In genomic region chr7:73909051-73909941, GRCh38 we compare ENCODE assay signal across 14 cellular contexts. TPM values are rescaled to one million over a fixed set of nuclear protein-coding genes. Genes with fewer than 3 reads are reported as not detected.
DNase-seq lines count a peak whose midpoint lies in the region; ATAC-seq lines count a peak whose summit lies in the region.
"Had no signal": no experiment of that assay in that cellular context is flagged by ENCODE, and none has a peak within 500 bp of the region (broad histone marks: within the 10 kb centered on the region; RNA-seq: fewer than 3 reads in every experiment).

No MANE protein-coding gene starts in this region.

- no peaks in the 10 kb centered on the region for H3K36me3 Mint-ChIP-seq in naive thymus-derived CD4-positive, alpha-beta T cell
- no peaks in the 10 kb centered on the region for H3K36me3 Mint-ChIP-seq in activated CD4-positive, alpha-beta T cell treated with anti-CD3 and anti-CD28 coated beads, Interleukin-2, amount 10 ng/mL, durations not matched to agents 24 days and 14 days (ENCODE audit: low read depth)
- no peaks in the 10 kb centered on the region for H3K36me3 Mint-ChIP-seq in CD4-positive, alpha-beta memory T cell
- H3K36me3 Mint-ChIP-seq in activated CD8-positive, alpha-beta T cell treated with anti-CD3 and anti-CD28 coated beads, Interleukin-2, amount 10 ng/mL, durations not matched to agents 7 days and 5 days (ENCODE audit: low read depth) = no peaks in the 10 kb centered on the region

- H3K27ac Mint-ChIP-seq in naive thymus-derived CD4-positive, alpha-beta T cell = no peak overlapping the region
- H3K27ac Mint-ChIP-seq in activated CD4-positive, alpha-beta T cell treated with anti-CD3 and anti-CD28 coated beads, Interleukin-2, amount 10 ng/mL, durations not matched to agents 24 days and 14 days = no peak overlapping the region
- no peak overlapping the region for H3K27ac Mint-ChIP-seq in CD4-positive, alpha-beta memory T cell
- no peak overlapping the region for H3K27ac Mint-ChIP-seq in activated CD8-positive, alpha-beta T cell treated with anti-CD3 and anti-CD28 coated beads, Interleukin-2, amount 10 ng/mL, durations not matched to agents 7 days and 5 days
- H3K27ac Mint-ChIP-seq: activated T-cell treated with anti-CD3 and anti-CD28 coated beads, Interleukin-2, amount 50 U/mL, for 24 hours; CD4-positive, alpha-beta T cell; GM23338 had no signal

- H3K36me3 ChIP-seq in naive thymus-derived CD4-positive, alpha-beta T cell (ENCODE audit: control insufficient read depth in 2 of 3, insufficient read depth in 3 of 3, low read length in 3 of 3) = no peaks in the 10 kb centered on the region
- no peaks in the 10 kb centered on the region for H3K36me3 ChIP-seq in CD4-positive, alpha-beta memory T cell (ENCODE audit: insufficient read depth, low read length)

- no peaks in the 10 kb centered on the region for H3K4me1 ChIP-seq in naive thymus-derived CD4-positive, alpha-beta T cell (ENCODE audit: control insufficient read depth in 2 of 2, insufficient read depth in 2 of 2, low read length in 2 of 2)
- H3K4me1 ChIP-seq in CD4-positive, alpha-beta memory T cell (ENCODE audit: insufficient read depth, low read length) = no peaks in the 10 kb centered on the region

- H3K9me3 Mint-ChIP-seq in naive thymus-derived CD4-positive, alpha-beta T cell = no peaks in the 10 kb centered on the region
- H3K9me3 Mint-ChIP-seq in activated CD4-positive, alpha-beta T cell treated with anti-CD3 and anti-CD28 coated beads, Interleukin-2, amount 10 ng/mL, durations not matched to agents 24 days and 14 days = no peaks in the 10 kb centered on the region
- no peaks in the 10 kb centered on the region for H3K9me3 Mint-ChIP-seq in CD4-positive, alpha-beta memory T cell
- H3K9me3 Mint-ChIP-seq in activated CD8-positive, alpha-beta T cell treated with anti-CD3 and anti-CD28 coated beads, Interleukin-2, amount 10 ng/mL, durations not matched to agents 7 days and 5 days (ENCODE audit: insufficient read depth) = no peaks in the 10 kb centered on the region
- H3K9me3 Mint-ChIP-seq: activated T-cell treated with anti-CD3 and anti-CD28 coated beads, Interleukin-2, amount 50 U/mL, for 24 hours; CD4-positive, alpha-beta T cell; GM23338; nephron had no signal

- intact Hi-C loops in naive thymus-derived CD4-positive, alpha-beta T cell (cut with micrococcal nuclease) = no loop called here
- intact Hi-C loops in activated CD4-positive, alpha-beta T cell treated with anti-CD3 and anti-CD28 coated beads, Interleukin-2, amount 10 ng/mL, durations not matched to agents 24 days and 14 days (cut with micrococcal nuclease) = no loop called here
- intact Hi-C loops in CD4-positive, alpha-beta memory T cell (cut with micrococcal nuclease) = no loop called here

- POLR2A ChIA-PET in naive thymus-derived CD4-positive, alpha-beta T cell (lab: Charles Lee) = no interaction called here
- POLR2A ChIA-PET in CD4-positive, alpha-beta memory T cell (lab: Charles Lee; ENCODE audit: partially characterized antibody) = no interaction called here
- POLR2A ChIA-PET in activated CD8-positive, alpha-beta T cell treated with anti-CD3 and anti-CD28 coated beads, Interleukin-2, amount 10 ng/mL, durations not matched to agents 7 days and 5 days (lab: Charles Lee) = no interaction called here

- DNase-seq in EL (peak; percentile 42), NOMO-1 treated with dmso at 0.1 percent for 144 hours (lab: John Stamatoyannopoulos, UW; ENCODE audit: unreplicated experiment) (peak; percentile 98), epidermal melanocyte (ENCODE audit: insufficient read length, low spot score) (peak; percentile 15), LoVo (ENCODE audit: low spot score) (no peak)
- DNase-seq in naive thymus-derived CD4-positive, alpha-beta T cell = no peak
- no peak for DNase-seq in activated CD4-positive, alpha-beta T cell treated with anti-CD3 and anti-CD28 coated beads, Interleukin-2, amount 10 ng/mL, durations not matched to agents 24 days and 14 days
- no peak for DNase-seq in CD4-positive, alpha-beta memory T cell
- DNase-seq in activated CD8-positive, alpha-beta T cell treated with anti-CD3 and anti-CD28 coated beads, Interleukin-2, amount 10 ng/mL, durations not matched to agents 7 days and 5 days = no peak

- H3K4me1 Mint-ChIP-seq in naive thymus-derived CD4-positive, alpha-beta T cell = peaks cover 0 to 2% (median 0%) of the 10 kb centered on the region in 7 donors
- no peaks in the 10 kb centered on the region for H3K4me1 Mint-ChIP-seq in activated CD4-positive, alpha-beta T cell treated with anti-CD3 and anti-CD28 coated beads, Interleukin-2, amount 10 ng/mL, durations not matched to agents 24 days and 14 days
- H3K4me1 Mint-ChIP-seq in CD4-positive, alpha-beta memory T cell = peaks cover 0 to 2% (median 0%) of the 10 kb centered on the region in 4 donors
- no peaks in the 10 kb centered on the region for H3K4me1 Mint-ChIP-seq in activated CD8-positive, alpha-beta T cell treated with anti-CD3 and anti-CD28 coated beads, Interleukin-2, amount 10 ng/mL, durations not matched to agents 7 days and 5 days (ENCODE audit: low read depth)

- H3K4me3 Mint-ChIP-seq in naive thymus-derived CD4-positive, alpha-beta T cell = no peak overlapping the region
- H3K4me3 Mint-ChIP-seq in activated CD4-positive, alpha-beta T cell treated with anti-CD3 and anti-CD28 coated beads, Interleukin-2, amount 10 ng/mL, durations not matched to agents 24 days and 14 days = no peak overlapping the region
- no peak overlapping the region for H3K4me3 Mint-ChIP-seq in CD4-positive, alpha-beta memory T cell
- H3K4me3 Mint-ChIP-seq in activated CD8-positive, alpha-beta T cell treated with anti-CD3 and anti-CD28 coated beads, Interleukin-2, amount 10 ng/mL, durations not matched to agents 7 days and 5 days = no peak overlapping the region
- H3K4me3 Mint-ChIP-seq: activated T-cell treated with anti-CD3 and anti-CD28 coated beads, Interleukin-2, amount 50 U/mL, for 24 hours; CD4-positive, alpha-beta T cell; GM23338; nephron had no signal

- H3K4me3 ChIP-seq in naive thymus-derived CD4-positive, alpha-beta T cell (ENCODE audit: low read length) = no peak overlapping the region
- H3K4me3 ChIP-seq in CD4-positive, alpha-beta memory T cell (ENCODE audit: low read length in 2 of 2) = no peak overlapping the region
- H3K4me3 ChIP-seq: GM23338, smooth muscle cell had no signal

- no peak overlapping the region for H3K27ac ChIP-seq in naive thymus-derived CD4-positive, alpha-beta T cell (ENCODE audit: low read depth, low read length)
- H3K27ac ChIP-seq in CD4-positive, alpha-beta memory T cell (ENCODE audit: low read depth, low read length) = no peak overlapping the region

- no peaks in the 10 kb centered on the region for H3K9me3 ChIP-seq in naive thymus-derived CD4-positive, alpha-beta T cell (ENCODE audit: control insufficient read depth in 2 of 3, low read length in 3 of 3)
- H3K9me3 ChIP-seq in CD4-positive, alpha-beta memory T cell (ENCODE audit: control insufficient read depth in 1 of 2, low read length in 2 of 2) = no peaks in the 10 kb centered on the region

- no peaks in the 10 kb centered on the region for H3K27me3 ChIP-seq in naive thymus-derived CD4-positive, alpha-beta T cell (ENCODE audit: control insufficient read depth in 2 of 2, insufficient read depth in 2 of 2, low read length in 2 of 2)
- no peaks in the 10 kb centered on the region for H3K27me3 ChIP-seq in CD4-positive, alpha-beta memory T cell (ENCODE audit: insufficient read depth, low read length)

- ATAC-seq in naive thymus-derived CD4-positive, alpha-beta T cell = peak; percentile 32
- no peak for ATAC-seq in activated CD8-positive, alpha-beta T cell treated with anti-CD3 and anti-CD28 coated beads, Interleukin-2, amount 10 ng/mL, durations not matched to agents 7 days and 5 days
- ATAC-seq: GM23338, Panc1 had no signal

- H3K27me3 Mint-ChIP-seq in naive thymus-derived CD4-positive, alpha-beta T cell = peaks cover 0 to 21% (median 0%) of the 10 kb centered on the region in 5 donors
- H3K27me3 Mint-ChIP-seq in activated CD4-positive, alpha-beta T cell treated with anti-CD3 and anti-CD28 coated beads, Interleukin-2, amount 10 ng/mL, durations not matched to agents 24 days and 14 days = no peaks in the 10 kb centered on the region
- peaks cover 4 to 12% of the 10 kb centered on the region in 2 donors for H3K27me3 Mint-ChIP-seq in CD4-positive, alpha-beta memory T cell
- H3K27me3 Mint-ChIP-seq in activated CD8-positive, alpha-beta T cell treated with anti-CD3 and anti-CD28 coated beads, Interleukin-2, amount 10 ng/mL, durations not matched to agents 7 days and 5 days (ENCODE audit: low read depth) = no peaks in the 10 kb centered on the region
- H3K27me3 Mint-ChIP-seq: activated T-cell treated with anti-CD3 and anti-CD28 coated beads, Interleukin-2, amount 50 U/mL, for 24 hours; CD4-positive, alpha-beta T cell had no signal

- CTCF ChIA-PET in naive thymus-derived CD4-positive, alpha-beta T cell (lab: Charles Lee) = no interaction called here
- CTCF ChIA-PET in CD4-positive, alpha-beta memory T cell (lab: Charles Lee; ENCODE audit: partially characterized antibody) = no interaction called here
- CTCF ChIA-PET in activated CD8-positive, alpha-beta T cell treated with anti-CD3 and anti-CD28 coated beads, Interleukin-2, amount 10 ng/mL, durations not matched to agents 7 days and 5 days (lab: Charles Lee) = interaction anchor here (0.6 kb wide), 1 partner anchor 18 kb away, joined by 3 read pairs; no protein-coding TSS in a partner anchor

RNA-seq across cellular contexts. Expression of gene TMEM270, which starts 48.3 kb away (rescaled TPM):
- not detected for total RNA-seq in naive thymus-derived CD4-positive, alpha-beta T cell
- polyA plus RNA-seq in naive thymus-derived CD4-positive, alpha-beta T cell = not detected
- not detected in 2 replicates for total RNA-seq in activated CD4-positive, alpha-beta T cell treated with anti-CD3 and anti-CD28 coated beads, Interleukin-2, amount 10 ng/mL, durations not matched to agents 24 days and 14 days
- not detected for total RNA-seq in CD4-positive, alpha-beta memory T cell
- polyA plus RNA-seq in CD4-positive, alpha-beta memory T cell = not detected
- not detected for total RNA-seq in activated CD8-positive, alpha-beta T cell treated with anti-CD3 and anti-CD28 coated beads, Interleukin-2, amount 10 ng/mL, durations not matched to agents 7 days and 5 days
- total RNA-seq: CD4-positive, alpha-beta T cell; GM23338; smooth muscle cell had no signal
- polyA plus RNA-seq: GM23338, smooth muscle cell had no signal

Comparison
In these comparisons a context has a peak if more than half of its experiments do, and no peak if none do; other contexts are left out.
1. DNase-seq: peak in EL (single experiment), NOMO-1 treated with dmso at 0.1 percent for 144 hours (single experiment) and epidermal melanocyte (single experiment); none in naive thymus-derived CD4-positive, alpha-beta T cell (0 of 9), LoVo (single experiment), activated CD4-positive, alpha-beta T cell treated with anti-CD3 and anti-CD28 coated beads, Interleukin-2, amount 10 ng/mL, durations not matched to agents 24 days and 14 days (single experiment), CD4-positive, alpha-beta memory T cell (0 of 5) and activated CD8-positive, alpha-beta T cell treated with anti-CD3 and anti-CD28 coated beads, Interleukin-2, amount 10 ng/mL, durations not matched to agents 7 days and 5 days (single experiment).